15 cellular contexts compared by ENCODE assay signal in genomic region chr2:241269707-241270520, GRCh38. TPM values are rescaled to one million over a fixed set of nuclear protein-coding genes. Genes with fewer than 3 reads are reported as not detected.
DNase-seq lines count a peak whose midpoint lies in the region; ATAC-seq and TF ChIP-seq lines count a peak whose summit lies in the region.
"Had no signal": no experiment of that assay in that cellular context is flagged by ENCODE, and none has a peak within 500 bp of the region (broad histone marks: within the 10 kb centered on the region; RNA-seq: fewer than 3 reads in every experiment).

No MANE protein-coding gene starts in this region.

- ATAC-seq in GM19463 (IDR thresholded peaks at IDR 0.05; ENCODE audit: unreplicated experiment): no peak
- no peak for ATAC-seq in GM19324 (IDR thresholded peaks at IDR 0.05; ENCODE audit: low FRiP score, unreplicated experiment)

- peaks cover 24 to 47% (median 36%) of the 10 kb centered on the region in 4 donors for H3K4me1 Mint-ChIP-seq in CD4-positive, alpha-beta memory T cell

- no peak overlapping the region for H2BK12ac ChIP-seq in trophoblast cell (ENCODE audit: low read length)

- no peaks in the 10 kb centered on the region for H3K9me3 ChIP-seq in CD4-positive, alpha-beta memory T cell (ENCODE audit: control insufficient read depth in 1 of 2, low read length in 2 of 2)
- H3K9me3 ChIP-seq in SK-N-MC (ENCODE audit: low read depth, low read length) (no peaks in the 10 kb centered on the region), trophoblast cell (ENCODE audit: insufficient read depth, low read depth, low read length) (no peaks in the 10 kb centered on the region), SJCRH30 (replicated peaks) (no peaks in the 10 kb centered on the region)
- H3K9me3 ChIP-seq: SJSA1, tibial nerve had no signal

- peaks cover 28% of the 10 kb centered on the region for H3K79me2 ChIP-seq in trophoblast cell (ENCODE audit: control insufficient read depth, insufficient read depth, low read length, poor library complexity)

- no peaks in the 10 kb centered on the region for H3K9me3 Mint-ChIP-seq in CD4-positive, alpha-beta memory T cell
- H3K9me3 Mint-ChIP-seq: activated naive CD4-positive, alpha-beta T cell treated with anti-CD3 and anti-CD28 coated beads for 36 hours had no signal

- H2BK5ac ChIP-seq in trophoblast cell (ENCODE audit: low read depth, low read length, poor library complexity): peak overlapping the region; percentile 2

- TF ChIP-seq CTCF in fibroblast of pulmonary artery (IDR thresholded peaks at IDR 0.05; ENCODE audit: low read length, missing control alignments): no peak

- no peaks in the 10 kb centered on the region for H3K27me3 Mint-ChIP-seq in CD4-positive, alpha-beta memory T cell

- H3K79me1 ChIP-seq in trophoblast cell (ENCODE audit: low read length): peaks cover 12% of the 10 kb centered on the region

- peak overlapping the region; percentile 72 for H3K4me2 ChIP-seq in trophoblast cell (ENCODE audit: low read length)

- H3K18ac ChIP-seq in trophoblast cell (ENCODE audit: low read length): peak overlapping the region; percentile 4

- peak overlapping the region in 4 of 8 donors; percentile 9 to 63 (median 23) for H3K4me3 Mint-ChIP-seq in CD4-positive, alpha-beta memory T cell
- H3K4me3 Mint-ChIP-seq: activated naive CD4-positive, alpha-beta T cell treated with anti-CD3 and anti-CD28 coated beads for 36 hours had no signal

- POLR2A ChIA-PET in CD4-positive, alpha-beta memory T cell (lab: Charles Lee; ENCODE audit: partially characterized antibody): interaction anchor here (2.6 kb wide), 1 partner anchor 45 kb away, joined by 12 read pairs; the partner anchor contains the start of genes HDLBP and SEPTIN2

- H3K9ac ChIP-seq in SK-N-MC (ENCODE audit: insufficient read length) (peak overlapping the region; percentile 12), trophoblast cell (ENCODE audit: low read length) (no peak overlapping the region)

- peaks cover 12 to 39% of the 10 kb centered on the region in 2 donors for H3K36me3 Mint-ChIP-seq in CD4-positive, alpha-beta memory T cell

- DNase-seq in CD4-positive, alpha-beta memory T cell: no peak
- DNase-seq in SK-N-MC (ENCODE audit: low read depth, low spot score) (no peak), fibroblast of pulmonary artery (ENCODE audit: low read depth) (no peak), trophoblast cell (peak; percentile 52 to 71), SJCRH30 (no peak)
- no peak for DNase-seq in activated naive CD4-positive, alpha-beta T cell treated with anti-CD3 and anti-CD28 coated beads, Interleukin-2, amount 50 U/mL, for 16 hours
- DNase-seq: activated CD4-positive, alpha-beta T cell treated with anti-CD3 and anti-CD28 coated beads for 4 hours; activated naive CD4-positive, alpha-beta T cell treated with anti-CD3 and anti-CD28 coated beads for 36 hours; effector CD8-positive, alpha-beta T cell; NCI-H1048; NCI-H748 treated with DMSO at 0.1 percent for 48 hours had no signal

- no peak overlapping the region for H2BK120ac ChIP-seq in trophoblast cell (ENCODE audit: insufficient read depth, low read length, poor library complexity)

- peak overlapping the region in 4 of 7 donors; percentile 29 to 91 (median 66) for H3K27ac Mint-ChIP-seq in CD4-positive, alpha-beta memory T cell
- H3K27ac Mint-ChIP-seq: activated naive CD4-positive, alpha-beta T cell treated with anti-CD3 and anti-CD28 coated beads for 36 hours had no signal

- no peak overlapping the region for H2AFZ ChIP-seq in trophoblast cell (ENCODE audit: insufficient read depth, low read length, poor library complexity)

- H3K4ac ChIP-seq in trophoblast cell (ENCODE audit: low read depth, low read length): peak overlapping the region; percentile 35

- no peak overlapping the region for H3K23ac ChIP-seq in trophoblast cell (ENCODE audit: low read length)

- H4K91ac ChIP-seq in trophoblast cell (ENCODE audit: low read depth, low read length): no peak overlapping the region

- peaks cover 22% of the 10 kb centered on the region for H3K4me1 ChIP-seq in CD4-positive, alpha-beta memory T cell (ENCODE audit: insufficient read depth, low read length)
- H3K4me1 ChIP-seq in trophoblast cell (ENCODE audit: control insufficient read depth in 1 of 2, insufficient read depth in 2 of 2, low read length in 2 of 2) (peaks cover 22 to 34% of the 10 kb centered on the region in 2 experiments), SJCRH30 (peaks cover 4% of the 10 kb centered on the region)

- H3K27ac ChIP-seq in CD4-positive, alpha-beta memory T cell (ENCODE audit: low read depth, low read length): no peak overlapping the region
- H3K27ac ChIP-seq in SK-N-MC (no peak overlapping the region), trophoblast cell (ENCODE audit: low read depth, low read length) (peak overlapping the region; percentile 12), SJCRH30 (no peak overlapping the region)
- H3K27ac ChIP-seq: SJSA1 had no signal

- intact Hi-C loops in CD4-positive, alpha-beta memory T cell (cut with micrococcal nuclease): loop anchor here (5.0 kb wide), 1 partner anchor 237 kb away; the partner anchor contains the start of gene STK25

- WGBS in trophoblast cell (ENCODE audit: extremely low coverage, insufficient coverage, insufficient read length): no CpG with 5 or more reads among the region's 15 CpGs

- H3K27me3 ChIP-seq in CD4-positive, alpha-beta memory T cell (ENCODE audit: insufficient read depth, low read length): no peaks in the 10 kb centered on the region
- no peaks in the 10 kb centered on the region for H3K27me3 ChIP-seq in trophoblast cell (ENCODE audit: insufficient read depth, low read length)
- no peaks in the 10 kb centered on the region for H3K27me3 ChIP-seq in SJCRH30
- H3K27me3 ChIP-seq: SJSA1, tibial nerve had no signal

- H2AK5ac ChIP-seq in trophoblast cell (ENCODE audit: low read length): no peak overlapping the region

- H3K4me3 ChIP-seq in CD4-positive, alpha-beta memory T cell (ENCODE audit: low read length in 2 of 2): no peak overlapping the region
- H3K4me3 ChIP-seq in SK-N-MC (no peak overlapping the region), fibroblast of pulmonary artery (replicated peaks; ENCODE audit: low read depth, low read length) (peak overlapping the region; percentile 87), trophoblast cell (ENCODE audit: low read depth, low read length) (no peak overlapping the region), SJCRH30 (no peak overlapping the region)

- H3K36me3 ChIP-seq in CD4-positive, alpha-beta memory T cell (ENCODE audit: insufficient read depth, low read length): peaks cover 11% of the 10 kb centered on the region
- H3K36me3 ChIP-seq in SK-N-MC (ENCODE audit: insufficient read depth, low read length) (peaks cover 46% of the 10 kb centered on the region), trophoblast cell (ENCODE audit: control insufficient read depth in 1 of 2, insufficient read depth in 2 of 2, low read length in 2 of 2) (peaks cover 27 to 29% of the 10 kb centered on the region in 2 experiments), SJCRH30 (peaks cover 38% of the 10 kb centered on the region)

- CTCF ChIA-PET in CD4-positive, alpha-beta memory T cell (lab: Charles Lee; ENCODE audit: partially characterized antibody): no interaction called here

- H3K14ac ChIP-seq in trophoblast cell (ENCODE audit: low read length): no peak overlapping the region

- H4K8ac ChIP-seq in trophoblast cell (ENCODE audit: low read depth, low read length): no peak overlapping the region

- H4K12ac ChIP-seq in trophoblast cell (ENCODE audit: low read depth, low read length): no peak overlapping the region

RNA-seq across cellular contexts. Expression of gene HDLBP, which starts 45.6 kb away (rescaled TPM):
- total RNA-seq in CD4-positive, alpha-beta memory T cell: 100 to 1,000 TPM; 166 to 183 TPM
- polyA plus RNA-seq in CD4-positive, alpha-beta memory T cell: 10 to 100 TPM; 24.7 to 82.3 TPM
- 771 and 822 TPM in 2 replicates for polyA plus RNA-seq in trophoblast cell (2013)
- 522 and 557 TPM in 2 replicates for total RNA-seq in SJCRH30 (2014; rRNA removed; shearing (Covaris generic))

RNA-seq across cellular contexts. Expression of gene SEPTIN2, which starts 45.8 kb away (rescaled TPM):
- 100 to 1,000 TPM; 332 to 362 TPM for total RNA-seq in CD4-positive, alpha-beta memory T cell
- 100 to 1,000 TPM; 187 to 249 TPM for polyA plus RNA-seq in CD4-positive, alpha-beta memory T cell
- 334 and 340 TPM in 2 replicates for polyA plus RNA-seq in trophoblast cell (2013)
- 589 and 661 TPM in 2 replicates for total RNA-seq in SJCRH30 (2014; rRNA removed; shearing (Covaris generic))

Comparison
In these comparisons a context has a peak if more than half of its experiments do, and no peak if none do; other contexts are left out.
1. DNase-seq: peak in trophoblast cell (2 of 2); none in CD4-positive, alpha-beta memory T cell (0 of 5), SK-N-MC (single experiment), fibroblast of pulmonary artery (single experiment), SJCRH30 (0 of 2) and activated naive CD4-positive, alpha-beta T cell treated with anti-CD3 and anti-CD28 coated beads, Interleukin-2, amount 50 U/mL, for 16 hours (single experiment).